9 cellular contexts compared by ENCODE assay signal in the genomic region with DNA sequence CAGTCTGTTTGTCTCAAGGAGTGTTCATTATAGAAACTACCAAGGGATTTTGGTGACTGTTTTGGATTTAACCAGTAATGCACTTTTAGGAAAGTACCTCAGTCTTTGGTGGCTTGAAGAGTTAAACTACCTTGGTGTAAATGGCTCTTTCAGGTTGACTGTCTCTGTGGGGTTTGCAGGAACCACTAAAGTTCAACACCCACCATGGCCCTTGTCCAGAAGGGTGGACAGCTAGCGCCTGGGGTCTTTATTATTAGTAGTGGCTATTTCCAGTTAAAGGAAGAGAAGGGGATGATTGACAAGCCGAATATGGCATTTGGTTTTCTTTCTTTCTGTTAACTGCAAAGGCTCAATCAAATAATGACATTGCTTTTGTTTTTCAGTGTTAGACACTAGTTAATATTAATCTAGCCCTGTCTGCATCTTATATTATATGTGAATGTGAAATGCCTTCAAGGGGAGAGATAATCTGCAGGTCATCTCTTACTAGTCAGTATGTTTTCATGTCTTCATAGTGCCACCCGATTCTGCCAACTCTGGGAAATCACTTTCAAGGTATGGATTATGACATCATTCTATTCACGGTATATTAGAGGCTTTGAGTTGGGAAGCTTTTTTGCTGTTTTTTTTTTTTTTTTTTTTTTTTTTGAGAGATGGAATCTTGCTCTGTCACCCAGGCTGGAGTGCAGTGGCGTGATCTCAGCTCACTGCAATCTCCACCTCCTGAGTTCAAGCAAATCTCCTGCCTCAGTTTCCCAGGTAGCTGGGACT. TPM values are rescaled to one million over a fixed set of nuclear protein-coding genes. Genes with fewer than 3 reads are reported as not detected.
A peak's percentile ranks its signal among the peaks of the same experiment; 100 is the strongest.
DNase-seq lines count a peak whose midpoint lies in the region; ATAC-seq, FAIRE-seq and TF ChIP-seq lines count a peak whose summit lies in the region.
"Had no signal": no experiment of that assay in that cellular context is flagged by ENCODE, and none has a peak within 500 bp of the region (broad histone marks: within the 10 kb centered on the region; RNA-seq: fewer than 3 reads in every experiment).

No MANE protein-coding gene starts in this region.

- H3K4me1 ChIP-seq in neutrophil (ENCODE audit: control insufficient read depth in 1 of 2, insufficient read depth in 1 of 2, low read depth in 1 of 2, low read length in 1 of 2), result peaks cover 15 to 43% of the 10 kb centered on the region in 2 experiments

- no peak for TF ChIP-seq POLR2A in GM12891 (IDR thresholded peaks at IDR 0.05; ENCODE audit: low read depth, low read length)

- FAIRE-seq in GM12891 (lab: Jason Lieb, UNC), result no peak

- peaks cover 2% of the 10 kb centered on the region for H3K36me3 Mint-ChIP-seq in T-helper 17 cell (ENCODE audit: low read depth)

- H3K27ac Mint-ChIP-seq in T-helper 17 cell, result peak overlapping the region; percentile 83

- no peaks in the 10 kb centered on the region for H3K27me3 ChIP-seq in neutrophil

- H3K4me3 Mint-ChIP-seq in T-helper 17 cell, result no peak overlapping the region

- peaks cover 65% of the 10 kb centered on the region for H3K4me1 Mint-ChIP-seq in T-helper 17 cell

- H3K27me3 Mint-ChIP-seq in T-helper 17 cell, result no peaks in the 10 kb centered on the region

- peak; percentile 28 for ATAC-seq in GM21619 (IDR thresholded peaks at IDR 0.05; ENCODE audit: unreplicated experiment)
- ATAC-seq in T-helper 17 cell, result no peak
- no peak for ATAC-seq in GM21360 (IDR thresholded peaks at IDR 0.05; ENCODE audit: unreplicated experiment)
- ATAC-seq: lower lobe of right lung had no signal

- H3K9me3 ChIP-seq in T-helper 17 cell (ENCODE audit: control insufficient read depth, low read length, poor library complexity, severe bottlenecking), result no peaks in the 10 kb centered on the region
- H3K9me3 ChIP-seq in neutrophil, result no peaks in the 10 kb centered on the region
- H3K9me3 ChIP-seq: lower lobe of right lung had no signal

- DNase-seq in GM12891 (ENCODE audit: insufficient read length, low spot score), result no peak
- DNase-seq in T-helper 17 cell, result no peak
- no peak for DNase-seq in SIG-M5 treated with dmso at 0.1 percent for 504 hours (lab: John Stamatoyannopoulos, UW; ENCODE audit: unreplicated experiment)
- no peak for DNase-seq in anterior cingulate cortex (lab: John Stamatoyannopoulos, UW)
- DNase-seq: lower lobe of right lung, NCI-H1092 had no signal

- H3K36me3 ChIP-seq in neutrophil, result no peaks in the 10 kb centered on the region
- H3K36me3 ChIP-seq: lower lobe of right lung had no signal

- H3K4me3 ChIP-seq in neutrophil (ENCODE audit: low read depth in 1 of 2, low read length in 1 of 2), result no peak overlapping the region
- H3K4me3 ChIP-seq: lower lobe of right lung had no signal

- TF ChIP-seq CTCF in neutrophil (IDR thresholded peaks at IDR 0.05), result no peak

- peak overlapping the region; percentile 36 for H3K27ac ChIP-seq in neutrophil
- H3K27ac ChIP-seq: lower lobe of right lung had no signal

TF ChIP-seq in GM12891, 5 proteins besides CTCF, POLR2A, EP300 and RAD21:
- TF ChIP-seq POLR2AphosphoS5 (IDR thresholded peaks at IDR 0.05; ENCODE audit: low read depth, low read length) (no peak), POU2F2 (IDR thresholded peaks at IDR 0.05; ENCODE audit: low read depth, low read length) (0 out of 2 replicates have a peak, but pooled peaks have one; percentile 15), PAX5 (IDR thresholded peaks at IDR 0.05; ENCODE audit: insufficient read depth, low read length, severe bottlenecking) (no peak), SPI1 (IDR thresholded peaks at IDR 0.05; ENCODE audit: low read depth, low read length) (no peak), TAF1 (IDR thresholded peaks at IDR 0.05; ENCODE audit: low read depth, low read length) (no peak)

RNA-seq across cellular contexts. Expression of gene MAP4K4, which starts 56.4 kb away (rescaled TPM):
- polyA plus RNA-seq in GM12891 (2012; ENCODE audit: low read depth, missing spikeins), result 1.3 TPM
- total RNA-seq in T-helper 17 cell, result 100 to 1,000 TPM in 1 of 2 donors, 10 to 100 TPM in 1; 98.1 to 102 TPM
